9 cellular contexts compared by ENCODE assay signal in genomic region chr17:39402890-39403605, GRCh38. TPM values are rescaled to one million over a fixed set of nuclear protein-coding genes. Genes with fewer than 3 reads are reported as not detected.
DNase-seq lines count a peak whose midpoint lies in the region; ATAC-seq and TF ChIP-seq lines count a peak whose summit lies in the region.
"Had no signal": no experiment of that assay in that cellular context is flagged by ENCODE, and none has a peak within 500 bp of the region (broad histone marks: within the 10 kb centered on the region; RNA-seq: fewer than 3 reads in every experiment).

No MANE protein-coding gene starts in this region.

- no peak overlapping the region for H3K27ac Mint-ChIP-seq in activated CD8-positive, alpha-beta memory T cell treated with anti-CD3 and anti-CD28 coated beads, Interleukin-2, amount 10 ng/mL, durations not matched to agents 7 days and 5 days

- DNase-seq in activated CD8-positive, alpha-beta memory T cell treated with anti-CD3 and anti-CD28 coated beads, Interleukin-2, amount 10 ng/mL, durations not matched to agents 7 days and 5 days: no peak
- no peak for DNase-seq in activated CD8-positive, alpha-beta memory T cell treated with anti-CD3 and anti-CD28 coated beads, Interleukin-2, amount 50 U/mL, for 48 hours
- DNase-seq in PC-9 (no peak), hepatocyte (ENCODE audit: low spot score) (no peak), spleen (peak; percentile 77), NCI-H2227 (lab: John Stamatoyannopoulos, UW; ENCODE audit: unreplicated experiment) (no peak), CD1c-positive myeloid dendritic cell (ENCODE audit: extremely low spot score) (no peak)
- DNase-seq in activated CD4-positive, alpha-beta T cell treated with anti-CD3 and anti-CD28 coated beads for 1 hour: no peak

- H2AFZ ChIP-seq in PC-9: no peak overlapping the region
- H2AFZ ChIP-seq in hepatocyte: no peak overlapping the region

- H3K27me3 Mint-ChIP-seq in activated CD8-positive, alpha-beta memory T cell treated with anti-CD3 and anti-CD28 coated beads, Interleukin-2, amount 10 ng/mL, durations not matched to agents 7 days and 5 days: no peaks in the 10 kb centered on the region

- H3K36me3 Mint-ChIP-seq in activated CD8-positive, alpha-beta memory T cell treated with anti-CD3 and anti-CD28 coated beads, Interleukin-2, amount 10 ng/mL, durations not matched to agents 7 days and 5 days: peaks cover 9% of the 10 kb centered on the region

- no peak for TF ChIP-seq CTCF in PC-9 (conservative IDR thresholded peaks at IDR 0.05)
- TF ChIP-seq CTCF in hepatocyte (IDR thresholded peaks at IDR 0.05; ENCODE audit: poor library complexity): no peak
- no peak for TF ChIP-seq CTCF in spleen (IDR thresholded peaks at IDR 0.05 in 8 of 11, conservative IDR thresholded peaks at IDR 0.05 in 3 of 11)

- H3K9me3 Mint-ChIP-seq in activated CD8-positive, alpha-beta memory T cell treated with anti-CD3 and anti-CD28 coated beads, Interleukin-2, amount 10 ng/mL, durations not matched to agents 7 days and 5 days (ENCODE audit: low read depth): no peaks in the 10 kb centered on the region

- H3K4me2 ChIP-seq in PC-9 (peak overlapping the region; percentile 94), hepatocyte (peak overlapping the region; percentile 83)

- H3K9me3 ChIP-seq in PC-9 (ENCODE audit: insufficient read depth, low read depth) (no peaks in the 10 kb centered on the region), hepatocyte (ENCODE audit: low read depth) (no peaks in the 10 kb centered on the region), spleen (no peaks in the 10 kb centered on the region)

- intact Hi-C loops in PC-9 (cut with micrococcal nuclease; ENCODE audit: unreplicated experiment): no loop called here
- intact Hi-C loops in spleen (cut with DNase I; ENCODE audit: low total_unique reads): no loop called here

- peaks cover 52% of the 10 kb centered on the region for H3K4me1 Mint-ChIP-seq in activated CD8-positive, alpha-beta memory T cell treated with anti-CD3 and anti-CD28 coated beads, Interleukin-2, amount 10 ng/mL, durations not matched to agents 7 days and 5 days

- BruUV-seq in PC-9 (replicated peaks; lab: Mats Ljungman, UMichigan): no TSS peak

- no peak overlapping the region for H3K27ac ChIP-seq in PC-9
- no peak overlapping the region for H3K27ac ChIP-seq in hepatocyte
- H3K27ac ChIP-seq in spleen: no peak overlapping the region

- H3F3A ChIP-seq in PC-9 (ENCODE audit: insufficient read depth, low read depth): peaks cover 32% of the 10 kb centered on the region

- CTCF ChIA-PET in activated CD8-positive, alpha-beta memory T cell treated with anti-CD3 and anti-CD28 coated beads, Interleukin-2, amount 10 ng/mL, durations not matched to agents 7 days and 5 days (lab: Charles Lee): interaction anchor here (0.7 to 1.9 kb wide), 3 partner anchors 58 to 159 kb away, joined by 3 to 7 read pairs (median 3); partner anchors contain the start of gene CDK12
- CTCF ChIA-PET in PC-9 (lab: Charles Lee): no interaction called here

- H3K79me2 ChIP-seq in PC-9 (ENCODE audit: low read depth): peaks cover 33% of the 10 kb centered on the region
- H3K79me2 ChIP-seq in hepatocyte: peaks cover 29% of the 10 kb centered on the region

- 86% methylated on average over 22 of the region's 22 CpGs for WGBS in hepatocyte (ENCODE audit: low lambda C conversion rate, missing lambda C conversion rate)
- 70 to 81% (median 79%) methylated on average over 21 to 22 of the region's 22 CpGs for WGBS in spleen, 5 donors

- no peak for ATAC-seq in activated CD8-positive, alpha-beta memory T cell treated with anti-CD3 and anti-CD28 coated beads, Interleukin-2, amount 10 ng/mL, durations not matched to agents 7 days and 5 days

- H3K4me1 ChIP-seq in PC-9 (replicated peaks; ENCODE audit: insufficient read depth) (peaks cover 32% of the 10 kb centered on the region), hepatocyte (ENCODE audit: insufficient read depth) (peaks cover 18% of the 10 kb centered on the region), spleen (peaks cover 20 to 38% (median 32%) of the 10 kb centered on the region in 6 donors)
- H3K4me1 ChIP-seq: parathyroid adenoma had no signal

- H3K4me3 Mint-ChIP-seq in activated CD8-positive, alpha-beta memory T cell treated with anti-CD3 and anti-CD28 coated beads, Interleukin-2, amount 10 ng/mL, durations not matched to agents 7 days and 5 days: peak overlapping the region; percentile 96

- H3K9me2 ChIP-seq in PC-9 (ENCODE audit: insufficient read depth) (no peaks in the 10 kb centered on the region), hepatocyte (replicated peaks; ENCODE audit: insufficient read depth) (no peaks in the 10 kb centered on the region)

- H4K20me1 ChIP-seq in PC-9 (ENCODE audit: insufficient read depth) (peaks cover 9% of the 10 kb centered on the region), hepatocyte (ENCODE audit: insufficient read depth, poor library complexity, severe bottlenecking) (peaks cover 17% of the 10 kb centered on the region)

- POLR2A ChIA-PET in PC-9 (lab: Charles Lee; ENCODE audit: unreplicated experiment): interaction anchor here (0.5 to 0.6 kb wide), 2 partner anchors 477 to 625 kb away, joined by 6 to 13 read pairs; partner anchors contain the start of gene LASP1NB

- no peaks in the 10 kb centered on the region for H3K27me3 ChIP-seq in PC-9 (ENCODE audit: insufficient read depth, low read depth)
- H3K27me3 ChIP-seq in hepatocyte: no peaks in the 10 kb centered on the region
- H3K27me3 ChIP-seq in spleen (replicated peaks in 1 of 7): no peaks in the 10 kb centered on the region

- TF ChIP-seq POLR2A in spleen (IDR thresholded peaks at IDR 0.05): no peak

- H3K4me3 ChIP-seq in PC-9 (peak overlapping the region; percentile 66; the same call in 1 of the 2 replicates), hepatocyte (no peak overlapping the region), spleen (peak overlapping the region in 4 of 8 donors; percentile 99 to 100 (median 100))

- H3K36me3 ChIP-seq in PC-9 (ENCODE audit: low read depth) (no peaks in the 10 kb centered on the region), hepatocyte (replicated peaks; ENCODE audit: insufficient read depth, low read depth) (no peaks in the 10 kb centered on the region), spleen (peaks cover 0 to 32% (median 19%) of the 10 kb centered on the region in 6 donors)

RNA-seq across cellular contexts. Expression of gene FBXL20, which starts 1.6 kb away (rescaled TPM):
- total RNA-seq in activated CD8-positive, alpha-beta memory T cell treated with anti-CD3 and anti-CD28 coated beads, Interleukin-2, amount 10 ng/mL, durations not matched to agents 7 days and 5 days: 10 to 100 TPM; 12.9 to 14.1 TPM
- 18.8 and 20.2 TPM in 2 replicates for total RNA-seq in PC-9 (2021)
- total RNA-seq in hepatocyte: 11.2 and 11.6 TPM in 2 replicates
- 2.7 and 8.0 TPM in 2 replicates for polyA plus RNA-seq in hepatocyte
- 10 to 100 TPM; 23.4 to 28.0 (median 24.3) TPM for total RNA-seq in spleen
- polyA plus RNA-seq in spleen: 1 to 10 TPM; 1.9 to 3.6 (median 2.2) TPM

RNA-seq across cellular contexts. Expression of gene MED1, which starts 48.0 kb away (rescaled TPM):
- total RNA-seq in activated CD8-positive, alpha-beta memory T cell treated with anti-CD3 and anti-CD28 coated beads, Interleukin-2, amount 10 ng/mL, durations not matched to agents 7 days and 5 days: 10 to 100 TPM; 53.2 to 73.0 TPM
- total RNA-seq in PC-9 (2021): 23.2 and 35.7 TPM in 2 replicates
- 22.8 and 25.0 TPM in 2 replicates for total RNA-seq in hepatocyte
- 7.3 and 8.7 TPM in 2 replicates for polyA plus RNA-seq in hepatocyte
- total RNA-seq in spleen: 10 to 100 TPM; 29.7 to 43.9 (median 39.1) TPM
- polyA plus RNA-seq in spleen: 10 to 100 TPM in 1 of 3 donors, 1 to 10 TPM in 2; 4.4 to 10.2 (median 4.9) TPM

RNA-seq across cellular contexts. Expression of gene CDK12, which starts 58.2 kb away (rescaled TPM):
- total RNA-seq in activated CD8-positive, alpha-beta memory T cell treated with anti-CD3 and anti-CD28 coated beads, Interleukin-2, amount 10 ng/mL, durations not matched to agents 7 days and 5 days: 10 to 100 TPM; 84.4 to 97.3 TPM
- total RNA-seq in PC-9 (2021) (48.5 and 64.3 TPM in 2 replicates), hepatocyte (33.8 and 41.3 TPM in 2 replicates), spleen (10 to 100 TPM; 69.5 to 88.1 (median 79.1) TPM)
- polyA plus RNA-seq in hepatocyte (7.7 and 10.2 TPM in 2 replicates), spleen (10 to 100 TPM in 1 of 3 donors, 1 to 10 TPM in 2; 6.9 to 13.6 (median 8.6) TPM)
